ENCODE assay signal across 8 cellular contexts in the genomic region with DNA sequence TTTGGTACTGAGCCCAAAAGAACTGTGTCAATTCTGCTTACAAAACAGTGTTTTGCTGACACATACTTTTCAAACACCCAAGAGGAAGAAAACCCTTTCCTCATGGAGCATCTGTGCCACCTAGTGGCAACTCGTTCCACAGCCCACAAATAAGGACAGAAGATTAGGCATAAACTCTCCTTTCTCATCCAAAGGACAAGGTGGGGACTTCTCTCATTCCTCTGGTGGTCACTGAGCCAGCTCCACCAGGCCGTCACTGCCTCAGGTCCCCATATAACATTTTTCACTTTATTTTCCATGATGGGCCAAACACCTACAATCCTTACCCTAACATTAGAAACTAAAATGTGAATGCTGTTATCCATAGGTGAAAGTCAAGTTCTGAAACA.
DNase-seq lines count a peak whose midpoint lies in the region; ATAC-seq and TF ChIP-seq lines count a peak whose summit lies in the region.

No MANE protein-coding gene starts in this region.

- no peak overlapping the region for H3K56ac ChIP-seq in IMR-90 (ENCODE audit: extremely low read depth, insufficient read depth, low read length)

- H3K4me1 Mint-ChIP-seq in activated T-cell treated with anti-CD3 and anti-CD28 coated beads, Interleukin-2, amount 50 U/mL, for 72 hours (ENCODE audit: low read depth), result peaks cover 87% of the 10 kb centered on the region
- H3K4me1 Mint-ChIP-seq in natural killer cell, result peaks cover 31 to 32% of the 10 kb centered on the region in 2 donors

- H2AK9ac ChIP-seq in IMR-90 (replicated peaks; ENCODE audit: low read depth, low read length, poor library complexity), result no peak overlapping the region

- H3K4me3 Mint-ChIP-seq in activated T-cell treated with anti-CD3 and anti-CD28 coated beads, Interleukin-2, amount 50 U/mL, for 72 hours, result no peak overlapping the region
- no peak overlapping the region for H3K4me3 Mint-ChIP-seq in natural killer cell

- H2AFZ ChIP-seq in IMR-90 (replicated peaks; ENCODE audit: low read length, poor library complexity) (no peak overlapping the region), PC-9 (no peak overlapping the region)

- H4K8ac ChIP-seq in IMR-90 (ENCODE audit: low read depth in 2 of 2, low read length in 2 of 2), result no peak overlapping the region

- no peak overlapping the region for H3K4ac ChIP-seq in IMR-90 (ENCODE audit: low read depth, low read length)

- no peak overlapping the region for H3K23ac ChIP-seq in IMR-90 (ENCODE audit: low read depth, low read length)

- H3K36me3 ChIP-seq in IMR-90 (ENCODE audit: control insufficient read depth, insufficient read depth, low read length) (peaks cover 38% of the 10 kb centered on the region), PC-9 (ENCODE audit: low read depth) (peaks cover 14% of the 10 kb centered on the region; the same call in 1 of the 2 replicates)

- peaks cover 21% of the 10 kb centered on the region for H3F3A ChIP-seq in PC-9 (ENCODE audit: insufficient read depth, low read depth)

- H3K9ac ChIP-seq in IMR-90 (ENCODE audit: low read depth, low read length), result no peak overlapping the region

- CTCF ChIA-PET in IMR-90 (lab: Yijun Ruan, JAX) (interaction anchor here (0.6 to 1.0 kb wide), 2 partner anchors 71 to 128 kb away, joined by 3 read pairs; no protein-coding TSS in a partner anchor), PC-9 (lab: Charles Lee) (interaction anchor here (0.6 to 2.7 kb wide), 3 partner anchors 12 to 303 kb away, joined by 3 to 9 read pairs (median 4); no protein-coding TSS in a partner anchor)

- H3K9me1 ChIP-seq in IMR-90 (ENCODE audit: insufficient read depth, low read length), result peaks cover 17% of the 10 kb centered on the region

- no peak overlapping the region for H2BK15ac ChIP-seq in IMR-90 (ENCODE audit: low read depth, low read length)

- H3K79me1 ChIP-seq in IMR-90 (ENCODE audit: low read depth in 1 of 2, low read length in 2 of 2), result peaks cover 24 to 40% of the 10 kb centered on the region in 2 experiments

- H3K14ac ChIP-seq in IMR-90 (replicated peaks; ENCODE audit: low read depth, low read length), result no peak overlapping the region

- no peaks in the 10 kb centered on the region for H3K9me2 ChIP-seq in PC-9 (ENCODE audit: insufficient read depth)

- peak; percentile 91 for TF ChIP-seq RAD21 in IMR-90 (IDR thresholded peaks at IDR 0.05; ENCODE audit: low read length)

- peak; percentile 54 for DNase-seq in COR-L47 (lab: John Stamatoyannopoulos, UW)
- peak; percentile 84 for DNase-seq in IMR-90
- DNase-seq in PC-9, result peak; percentile 66 to 76
- peak; percentile 72 to 75 for DNase-seq in activated T-cell treated with anti-CD3 and anti-CD28 coated beads, Interleukin-2, amount 50 U/mL, for 72 hours
- DNase-seq in fibroblast of peridontal ligament (ENCODE audit: extremely low read depth), result peak; percentile 92
- DNase-seq in natural killer cell, result peak; percentile 57
- DNase-seq in stimulated activated naive CD4-positive, alpha-beta T cell treated with Interleukin-2 at 50 U/mL for 16 hours (lab: John Stamatoyannopoulos, UW), result peak; percentile 61

- H3K27ac ChIP-seq in IMR-90 (ENCODE audit: insufficient read depth, low read length) (no peak overlapping the region), PC-9 (no peak overlapping the region)

- no peaks in the 10 kb centered on the region for H3K9me3 Mint-ChIP-seq in activated T-cell treated with anti-CD3 and anti-CD28 coated beads, Interleukin-2, amount 50 U/mL, for 72 hours
- H3K9me3 Mint-ChIP-seq in natural killer cell, result no peaks in the 10 kb centered on the region

- no peak overlapping the region for H4K5ac ChIP-seq in IMR-90 (ENCODE audit: low read depth, low read length)

- H3K36me3 Mint-ChIP-seq in activated T-cell treated with anti-CD3 and anti-CD28 coated beads, Interleukin-2, amount 50 U/mL, for 72 hours (ENCODE audit: insufficient read depth in 2 of 2), result peaks cover 6% of the 10 kb centered on the region in 2 donors
- no peaks in the 10 kb centered on the region for H3K36me3 Mint-ChIP-seq in natural killer cell

- H2AK5ac ChIP-seq in IMR-90 (ENCODE audit: low read depth, low read length), result no peak overlapping the region

- BruUV-seq in IMR-90 (replicated peaks; lab: Mats Ljungman, UMichigan) (no TSS peak), PC-9 (replicated peaks; lab: Mats Ljungman, UMichigan) (no TSS peak)

- dilution Hi-C loops in IMR-90 (cut with HindIII; ENCODE audit: low sequenced_read_pairs, unreplicated experiment), result no loop called here

- H3K4me2 ChIP-seq in IMR-90 (ENCODE audit: low read depth, low read length) (no peak overlapping the region), PC-9 (no peak overlapping the region)

- H4K20me1 ChIP-seq in IMR-90 (ENCODE audit: insufficient read depth, low read length) (peaks cover 3% of the 10 kb centered on the region; the same call in 1 of the 2 replicates), PC-9 (ENCODE audit: insufficient read depth) (0 out of 2 replicates have a peak, but pooled peaks cover 6% of the 10 kb centered on the region)

- peak overlapping the region; percentile 2; the same call in 1 of the 2 replicates for H4K91ac ChIP-seq in IMR-90 (ENCODE audit: insufficient read depth, low read depth, low read length)

- H3K79me2 ChIP-seq in PC-9 (ENCODE audit: low read depth), result no peaks in the 10 kb centered on the region

- intact Hi-C loops in IMR-90 (cut with micrococcal nuclease), result loop anchor here (1.0 kb wide), 3 partner anchors 26 to 210 kb away; no protein-coding TSS in a partner anchor
- intact Hi-C loops in PC-9 (cut with micrococcal nuclease; ENCODE audit: unreplicated experiment), result loop anchor here (1.0 to 2.0 kb wide), 4 partner anchors 40 to 464 kb away; no protein-coding TSS in a partner anchor
- intact Hi-C loops in natural killer cell (cut with micrococcal nuclease), result loop anchor here (1.0 kb wide), 2 partner anchors 210 to 338 kb away; no protein-coding TSS in a partner anchor

- TF ChIP-seq POLR2A in IMR-90 (IDR thresholded peaks at IDR 0.05; ENCODE audit: low read depth, low read length), result no peak

- peak overlapping the region; percentile 19 for H2BK5ac ChIP-seq in IMR-90 (ENCODE audit: low read depth, low read length, poor library complexity, severe bottlenecking)

- POLR2A ChIA-PET in IMR-90 (lab: Charles Lee; ENCODE audit: unreplicated experiment) (no interaction called here), PC-9 (lab: Charles Lee; ENCODE audit: unreplicated experiment) (no interaction called here)

- no peak overlapping the region for H3K27ac Mint-ChIP-seq in activated T-cell treated with anti-CD3 and anti-CD28 coated beads, Interleukin-2, amount 50 U/mL, for 72 hours
- no peak overlapping the region for H3K27ac Mint-ChIP-seq in natural killer cell

- in situ Hi-C loops in IMR-90 (cut with MboI; ENCODE audit: low sequenced_read_pairs), result no loop called here

- no peaks in the 10 kb centered on the region for H3K9me3 ChIP-seq in IMR-90 (ENCODE audit: control insufficient read depth, insufficient read depth, low read length)
- H3K9me3 ChIP-seq in PC-9 (ENCODE audit: insufficient read depth, low read depth), result no peaks in the 10 kb centered on the region

- H3K4me3 ChIP-seq in IMR-90 (ENCODE audit: insufficient read depth, low read depth, low read length), result no peak overlapping the region
- H3K4me3 ChIP-seq in PC-9, result no peak overlapping the region

- no CpG with 5 or more reads among the region's 2 CpGs for WGBS in IMR-90 (ENCODE audit: extremely low coverage in 2 of 2, insufficient read length in 1 of 2), 2 experiments

- no peak overlapping the region for H2BK20ac ChIP-seq in IMR-90 (ENCODE audit: low read depth, low read length)

- H2BK120ac ChIP-seq in IMR-90 (ENCODE audit: low read depth, low read length), result no peak overlapping the region

- TF ChIP-seq CTCF in IMR-90 (conservative IDR thresholded peaks at IDR 0.05; ENCODE audit: low read depth, low read length), result peak; percentile 93
- peak; percentile 95 for TF ChIP-seq CTCF in PC-9 (conservative IDR thresholded peaks at IDR 0.05)
- TF ChIP-seq CTCF in natural killer cell (IDR thresholded peaks at IDR 0.05), result peak; percentile 72

- ATAC-seq in IMR-90 (ENCODE audit: low read depth) (peak; percentile 81), natural killer cell (peak; percentile 41 to 58 (median 46)), HG02763 (IDR thresholded peaks at IDR 0.05; ENCODE audit: unreplicated experiment) (no peak)
- ATAC-seq in activated T-cell treated with anti-CD3 and anti-CD28 coated beads, Interleukin-2, amount 50 U/mL, for 72 hours (replicated peaks in 1 of 2), result no peak

- H3K4me1 ChIP-seq in IMR-90 (ENCODE audit: control insufficient read depth, insufficient read depth, low read length) (peaks cover 20% of the 10 kb centered on the region), PC-9 (replicated peaks; ENCODE audit: insufficient read depth) (peaks cover 8% of the 10 kb centered on the region)

- no peak overlapping the region for H3K18ac ChIP-seq in IMR-90 (ENCODE audit: low read depth, low read length)

- no peaks in the 10 kb centered on the region for H3K27me3 Mint-ChIP-seq in activated T-cell treated with anti-CD3 and anti-CD28 coated beads, Interleukin-2, amount 50 U/mL, for 72 hours (ENCODE audit: low read depth)
- H3K27me3 Mint-ChIP-seq in natural killer cell (ENCODE audit: low read depth in 2 of 2), result no peaks in the 10 kb centered on the region

- H3K27me3 ChIP-seq in IMR-90 (ENCODE audit: control insufficient read depth, insufficient read depth, low read length) (no peaks in the 10 kb centered on the region), PC-9 (ENCODE audit: insufficient read depth, low read depth) (no peaks in the 10 kb centered on the region)

TF ChIP-seq in IMR-90, 13 proteins besides CTCF, POLR2A, EP300 and RAD21:
- TF ChIP-seq, protein P1, sequence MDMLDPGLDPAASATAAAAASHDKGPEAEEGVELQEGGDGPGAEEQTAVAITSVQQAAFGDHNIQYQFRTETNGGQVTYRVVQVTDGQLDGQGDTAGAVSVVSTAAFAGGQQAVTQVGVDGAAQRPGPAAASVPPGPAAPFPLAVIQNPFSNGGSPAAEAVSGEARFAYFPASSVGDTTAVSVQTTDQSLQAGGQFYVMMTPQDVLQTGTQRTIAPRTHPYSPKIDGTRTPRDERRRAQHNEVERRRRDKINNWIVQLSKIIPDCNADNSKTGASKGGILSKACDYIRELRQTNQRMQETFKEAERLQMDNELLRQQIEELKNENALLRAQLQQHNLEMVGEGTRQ (IDR thresholded peaks at IDR 0.05; ENCODE audit: low read depth, low read length), result no peak
- TF ChIP-seq NFE2L2 (IDR thresholded peaks at IDR 0.05; ENCODE audit: low read depth, low read length) (peak; percentile 61; the same call in 1 of the 2 replicates), MAFK (IDR thresholded peaks at IDR 0.05; ENCODE audit: low read depth, low read length) (peak; percentile 99), CHD1 (IDR thresholded peaks at IDR 0.05; ENCODE audit: low read depth, low read length) (no peak), SMC3 (IDR thresholded peaks at IDR 0.05; ENCODE audit: low read depth, low read length) (peak; percentile 80), RCOR1 (IDR thresholded peaks at IDR 0.05; ENCODE audit: insufficient replicate concordance, low read length) (no peak)

Comparison
In these comparisons a context has a peak if more than half of its experiments do, and no peak if none do; other contexts are left out.
1. ATAC-seq: peak in IMR-90 (single experiment) and natural killer cell (3 of 3); none in activated T-cell treated with anti-CD3 and anti-CD28 coated beads, Interleukin-2, amount 50 U/mL, for 72 hours (0 of 2) and HG02763 (single experiment).
2. Peak in every context shown above with its lines, with median percentiles within 50 percentile points of each other: DNase-seq and CTCF ChIP-seq.